Comparison of ENCODE assay signal across 8 cellular contexts in genomic region chr6:45419574-45420082, GRCh38. TPM values are rescaled to one million over a fixed set of nuclear protein-coding genes. Genes with fewer than 3 reads are reported as not detected.
DNase-seq lines count a peak whose midpoint lies in the region; FAIRE-seq and TF ChIP-seq lines count a peak whose summit lies in the region.

No MANE protein-coding gene starts in this region.

- H3K4me1 ChIP-seq in astrocyte (ENCODE audit: insufficient read depth, low read length) (peaks cover 23% of the 10 kb centered on the region), iPS-18a (ENCODE audit: control insufficient read depth, low read depth, low read length) (peaks cover 5% of the 10 kb centered on the region), small intestine (ENCODE audit: control insufficient read depth in 2 of 2, insufficient read depth in 1 of 2, low read depth in 1 of 2, low read length in 1 of 2) (no peaks in the 10 kb centered on the region)

- no peaks in the 10 kb centered on the region for H3K36me3 Mint-ChIP-seq in astrocyte (ENCODE audit: low read depth, unreplicated experiment)

- peak overlapping the region; percentile 97 for H3K4me3 Mint-ChIP-seq in astrocyte (ENCODE audit: unreplicated experiment)

- H3K36me3 ChIP-seq in SU-DHL-6 (ENCODE audit: low read length), result no peaks in the 10 kb centered on the region
- H3K36me3 ChIP-seq in astrocyte (ENCODE audit: insufficient read depth, low read length), result no peaks in the 10 kb centered on the region
- H3K36me3 ChIP-seq in iPS-18a (ENCODE audit: control insufficient read depth, low read depth, low read length), result no peaks in the 10 kb centered on the region
- H3K36me3 ChIP-seq in small intestine (ENCODE audit: control insufficient read depth in 2 of 2, insufficient read depth in 2 of 2, low read length in 2 of 2), result no peaks in the 10 kb centered on the region

- H3K79me2 ChIP-seq in SU-DHL-6 (ENCODE audit: insufficient read depth, low read length) (0 out of 2 replicates have a peak, but pooled peaks cover 4% of the 10 kb centered on the region), astrocyte (ENCODE audit: insufficient read depth, low read length) (peaks cover 51% of the 10 kb centered on the region)

- H3K27ac ChIP-seq in HL-60 (replicated peaks) (no peak overlapping the region), SU-DHL-6 (ENCODE audit: low read depth, low read length) (no peak overlapping the region), astrocyte (ENCODE audit: low read depth, low read length) (peak overlapping the region; percentile 88), iPS-18a (ENCODE audit: low read length) (no peak overlapping the region), small intestine (ENCODE audit: low read depth in 1 of 2, low read length in 1 of 2) (peak overlapping the region in 1 of 2 donors; percentile 66)

- H3K9ac ChIP-seq in SU-DHL-6 (ENCODE audit: low read length) (no peak overlapping the region), astrocyte (ENCODE audit: low read length) (peak overlapping the region; percentile 96), iPS-18a (ENCODE audit: low read length) (no peak overlapping the region)

- H3K4me3 ChIP-seq in HL-60 (replicated peaks; ENCODE audit: insufficient read depth, low read length) (peak overlapping the region; percentile 38), SU-DHL-6 (ENCODE audit: insufficient read depth, low read length, poor library complexity, severe bottlenecking) (no peak overlapping the region), astrocyte (ENCODE audit: insufficient read depth, low read depth, low read length) (peak overlapping the region; percentile 86), iPS-18a (ENCODE audit: low read length) (peak overlapping the region; percentile 78), small intestine (ENCODE audit: low read depth in 1 of 2, low read length in 2 of 2) (peak overlapping the region in 1 of 2 donors; percentile 5)

- 2 to 4% (median 4%) methylated on average over 37 to 38 of the region's 38 CpGs for WGBS in small intestine, 3 donors

- TF ChIP-seq CTCF in AG09319 (IDR thresholded peaks at IDR 0.05; ENCODE audit: low read depth, low read length) (peak; percentile 22), HL-60 (IDR thresholded peaks at IDR 0.05; ENCODE audit: insufficient read depth, low read length) (peak; percentile 2), SU-DHL-6 (IDR thresholded peaks at IDR 0.05; ENCODE audit: insufficient read depth, low read length, poor library complexity, severe bottlenecking) (peak; percentile 28), astrocyte (IDR thresholded peaks at IDR 0.05; ENCODE audit: insufficient read depth, low read depth, low read length) (no peak)

- H3K9me2 ChIP-seq in SU-DHL-6 (replicated peaks; ENCODE audit: insufficient read depth, low read length), result no peaks in the 10 kb centered on the region

- peaks cover 2% of the 10 kb centered on the region for H3K27me3 Mint-ChIP-seq in astrocyte (ENCODE audit: low read depth, unreplicated experiment)

- DNase-seq in AG09319 (ENCODE audit: extremely low read depth, low read depth) (no peak), HL-60 (ENCODE audit: low read depth in 1 of 2, low spot score in 1 of 2) (peak in 1 of 2 experiments; percentile 85), astrocyte (ENCODE audit: low read depth) (peak; percentile 43), small intestine (peak; percentile 46), NCI-H146 (lab: John Stamatoyannopoulos, UW) (no peak), NK-92 (lab: John Stamatoyannopoulos, UW; ENCODE audit: unreplicated experiment) (no peak)

- H3K9me3 Mint-ChIP-seq in astrocyte (ENCODE audit: unreplicated experiment), result no peaks in the 10 kb centered on the region

- peaks cover 5% of the 10 kb centered on the region for H3F3A ChIP-seq in SU-DHL-6 (ENCODE audit: insufficient read depth)

- H3K9me3 ChIP-seq in SU-DHL-6 (ENCODE audit: insufficient read depth, low read length) (no peaks in the 10 kb centered on the region), astrocyte (ENCODE audit: insufficient read depth, low read depth, low read length) (no peaks in the 10 kb centered on the region), iPS-18a (ENCODE audit: control insufficient read depth, low read depth, low read length) (no peaks in the 10 kb centered on the region), small intestine (ENCODE audit: control insufficient read depth, low read depth) (no peaks in the 10 kb centered on the region)

- no peak overlapping the region for H2AFZ ChIP-seq in SU-DHL-6 (ENCODE audit: low read depth, low read length, severe bottlenecking)
- H2AFZ ChIP-seq in astrocyte (ENCODE audit: low read depth, low read length), result peak overlapping the region; percentile 67

- no peak for FAIRE-seq in astrocyte (lab: Jason Lieb, UNC)
- FAIRE-seq in small intestine (lab: Jason Lieb, UNC), result no peak

- peak overlapping the region; percentile 71 for H3K27ac Mint-ChIP-seq in astrocyte (ENCODE audit: unreplicated experiment)

- H3K4me1 Mint-ChIP-seq in astrocyte (ENCODE audit: low read depth, unreplicated experiment), result peaks cover 29% of the 10 kb centered on the region

- H3K4me2 ChIP-seq in SU-DHL-6 (ENCODE audit: low read depth, low read length, poor library complexity, severe bottlenecking) (peak overlapping the region; percentile 89), astrocyte (ENCODE audit: low read length) (peak overlapping the region; percentile 98)

- H3K27me3 ChIP-seq in HL-60 (ENCODE audit: insufficient read depth, poor library complexity, severe bottlenecking) (no peaks in the 10 kb centered on the region), SU-DHL-6 (ENCODE audit: low read length) (no peaks in the 10 kb centered on the region), astrocyte (ENCODE audit: insufficient read depth, low read length) (no peaks in the 10 kb centered on the region), iPS-18a (ENCODE audit: control insufficient read depth, insufficient read depth, low read length) (peaks cover 68% of the 10 kb centered on the region), small intestine (ENCODE audit: control insufficient read depth in 2 of 2, insufficient read depth in 2 of 2, low read length in 2 of 2) (peaks cover 3 to 9% of the 10 kb centered on the region in 2 donors)

- 0 out of 2 replicates have a peak, but pooled peaks cover 4% of the 10 kb centered on the region for H4K20me1 ChIP-seq in SU-DHL-6 (ENCODE audit: low read depth, low read length)
- no peaks in the 10 kb centered on the region for H4K20me1 ChIP-seq in astrocyte (ENCODE audit: insufficient read depth, low read length)

RNA-seq across cellular contexts. Expression of gene SUPT3H, which starts 41.9 kb away (rescaled TPM):
- 11.7 and 12.4 TPM in 2 replicates for total RNA-seq in astrocyte
- 1 to 10 TPM; 2.0 to 7.8 (median 6.1) TPM for polyA plus RNA-seq in small intestine

Comparison
In these comparisons a context has a peak if more than half of its experiments do, and no peak if none do; other contexts are left out.
1. DNase-seq: peak in astrocyte (single experiment) and small intestine (single experiment); none in AG09319 (single experiment), NCI-H146 (single experiment) and NK-92 (single experiment).